Comparison of ENCODE assay signal across 28 cellular contexts in genomic region chr1:176199707-176200106, GRCh38. TPM values are rescaled to one million over a fixed set of nuclear protein-coding genes. Genes with fewer than 3 reads are reported as not detected.
DNase-seq lines count a peak whose midpoint lies in the region; ATAC-seq, FAIRE-seq and TF ChIP-seq lines count a peak whose summit lies in the region.
"Had no signal": no experiment of that assay in that cellular context is flagged by ENCODE, and none has a peak within 500 bp of the region (broad histone marks: within the 10 kb centered on the region; RNA-seq: fewer than 3 reads in every experiment).

No MANE protein-coding gene starts in this region.

- FAIRE-seq in pancreas (lab: Jason Lieb, UNC) = no peak
- FAIRE-seq in frontal cortex (lab: Jason Lieb, UNC) = no peak

- no peak overlapping the region for H3K27ac ChIP-seq in pancreas
- H3K27ac ChIP-seq: 22Rv1, breast epithelium, epithelial cell of prostate, heart left ventricle, KMS-11, prostate gland, thyroid gland had no signal

- peaks cover 28% of the 10 kb centered on the region for H3K4me1 Mint-ChIP-seq in activated CD4-positive, alpha-beta T cell treated with anti-CD3 and anti-CD28 coated beads, Interleukin-2, amount 10 ng/mL, durations not matched to agents 24 days and 14 days
- H3K4me1 Mint-ChIP-seq in activated CD4-positive, alpha-beta T cell treated with anti-CD3 and anti-CD28 coated beads, Interleukin-2, amount 10 ng/mL, durations not matched to agents 7 days and 5 days = peaks cover 41% of the 10 kb centered on the region

- POLR2A ChIA-PET in activated CD4-positive, alpha-beta T cell treated with anti-CD3 and anti-CD28 coated beads, Interleukin-2, amount 10 ng/mL, durations not matched to agents 7 days and 5 days (lab: Charles Lee) = no interaction called here

- DNase-seq in activated CD4-positive, alpha-beta T cell treated with anti-CD3 and anti-CD28 coated beads, Interleukin-2, amount 10 ng/mL, durations not matched to agents 24 days and 14 days = peak; percentile 23
- DNase-seq in activated CD4-positive, alpha-beta T cell treated with anti-CD3 and anti-CD28 coated beads, Interleukin-2, amount 10 ng/mL, durations not matched to agents 7 days and 5 days = no peak
- DNase-seq in pancreas (no peak), frontal cortex (ENCODE audit: low spot score in 2 of 2) (no peak)
- DNase-seq: activated CD4-positive, alpha-beta T cell treated with anti-CD3 and anti-CD28 coated beads for 4 hours; activated naive CD4-positive, alpha-beta T cell treated with anti-CD3 and anti-CD28 coated beads, Interleukin-2, amount 10 ng/mL, durations not matched to agents 7 days and 5 days; amygdala; CD4-positive, alpha-beta T cell; DMS 273 treated with DMSO at 0.1 percent for 48 hours; effector CD4-positive, alpha-beta T cell; H7; heart left ventricle; NCI-H1694 treated with DMSO at 0.1 percent for 48 hours; NCI-H2171 treated with DMSO at 0.1 percent for 48 hours; NCI-H526; stimulated activated naive CD8-positive, alpha-beta T cell treated with anti-CD3 and anti-CD28 coated beads, Interleukin-15, amount 100 ng/mL, for 72 hours; thyroid gland had no signal

- WGBS in pancreas, 2 donors = 85 to 86% methylated on average over 1 of the region's 1 CpG

- no peaks in the 10 kb centered on the region for H3K27me3 Mint-ChIP-seq in activated CD4-positive, alpha-beta T cell treated with anti-CD3 and anti-CD28 coated beads, Interleukin-2, amount 10 ng/mL, durations not matched to agents 24 days and 14 days
- H3K27me3 Mint-ChIP-seq in activated CD4-positive, alpha-beta T cell treated with anti-CD3 and anti-CD28 coated beads, Interleukin-2, amount 10 ng/mL, durations not matched to agents 7 days and 5 days = no peaks in the 10 kb centered on the region
- H3K27me3 Mint-ChIP-seq: activated naive CD4-positive, alpha-beta T cell treated with anti-CD3 and anti-CD28 coated beads, Interleukin-2, amount 10 ng/mL, durations not matched to agents 7 days and 5 days; CD4-positive, alpha-beta T cell; stimulated activated naive CD8-positive, alpha-beta T cell treated with anti-CD3 and anti-CD28 coated beads, Interleukin-15, amount 100 ng/mL, for 72 hours had no signal

- H3K4me3 ChIP-seq in pancreas = no peak overlapping the region
- H3K4me3 ChIP-seq: breast epithelium, heart left ventricle, prostate gland, thyroid gland had no signal

- no peak for TF ChIP-seq CTCF in pancreas (IDR thresholded peaks at IDR 0.05)

- H3K36me3 ChIP-seq in pancreas = no peaks in the 10 kb centered on the region
- H3K36me3 ChIP-seq: breast epithelium, heart left ventricle, prostate gland, thyroid gland had no signal

- no peaks in the 10 kb centered on the region for H3K9me3 ChIP-seq in pancreas
- H3K9me3 ChIP-seq: breast epithelium, heart left ventricle, prostate gland, thyroid gland had no signal

- ATAC-seq in HG02623 (IDR thresholded peaks at IDR 0.05; ENCODE audit: unreplicated experiment) = peak; percentile 40
- ATAC-seq in HG03520 (IDR thresholded peaks at IDR 0.05; ENCODE audit: unreplicated experiment) = peak; percentile 54
- no peak for ATAC-seq in pancreas
- no peak for ATAC-seq in GM21526 (IDR thresholded peaks at IDR 0.05; ENCODE audit: low FRiP score, unreplicated experiment)
- no peak for ATAC-seq in activated CD4-positive, CD25-positive, alpha-beta regulatory T cell treated with anti-CD3 and anti-CD28 coated beads, Interleukin-2, amount 50 U/mL, for 24 hours
- ATAC-seq: heart left ventricle; stimulated activated naive CD8-positive, alpha-beta T cell treated with anti-CD3 and anti-CD28 coated beads, Interleukin-15, amount 100 ng/mL, for 72 hours had no signal

- peaks cover 14% of the 10 kb centered on the region for H3K36me3 Mint-ChIP-seq in activated CD4-positive, alpha-beta T cell treated with anti-CD3 and anti-CD28 coated beads, Interleukin-2, amount 10 ng/mL, durations not matched to agents 24 days and 14 days (ENCODE audit: low read depth)
- H3K36me3 Mint-ChIP-seq in activated CD4-positive, alpha-beta T cell treated with anti-CD3 and anti-CD28 coated beads, Interleukin-2, amount 10 ng/mL, durations not matched to agents 7 days and 5 days (ENCODE audit: low read depth) = peaks cover 29% of the 10 kb centered on the region

- intact Hi-C loops in activated CD4-positive, alpha-beta T cell treated with anti-CD3 and anti-CD28 coated beads, Interleukin-2, amount 10 ng/mL, durations not matched to agents 24 days and 14 days (cut with micrococcal nuclease) = loop anchor here (10.0 kb wide), 1 partner anchor 85 kb away; no protein-coding TSS in a partner anchor
- intact Hi-C loops in pancreas (cut with DNase I) = no loop called here

- H3K4me3 Mint-ChIP-seq in activated CD4-positive, alpha-beta T cell treated with anti-CD3 and anti-CD28 coated beads, Interleukin-2, amount 10 ng/mL, durations not matched to agents 24 days and 14 days = no peak overlapping the region
- no peak overlapping the region for H3K4me3 Mint-ChIP-seq in activated CD4-positive, alpha-beta T cell treated with anti-CD3 and anti-CD28 coated beads, Interleukin-2, amount 10 ng/mL, durations not matched to agents 7 days and 5 days
- H3K4me3 Mint-ChIP-seq: activated naive CD4-positive, alpha-beta T cell treated with anti-CD3 and anti-CD28 coated beads, Interleukin-2, amount 10 ng/mL, durations not matched to agents 7 days and 5 days; activated T-helper 1 cell treated with anti-CD3 and anti-CD28 coated beads, Interleukin-12 subunit alpha, Interleukin-12 subunit beta, Interleukin-2, Interleukin-4 antibody, amounts not matched to agents 30 ng/mL and 10 ng/mL and 1 ng/mL, durations not matched to agents 14 hours and 24 hours and 36 hours; CD4-positive, alpha-beta T cell; stimulated activated naive CD8-positive, alpha-beta T cell treated with anti-CD3 and anti-CD28 coated beads, Interleukin-15, amount 100 ng/mL, for 72 hours; T-helper 1 cell treated with Interleukin-12 subunit alpha and Interleukin-12 subunit beta and Interleukin-4 antibody, amounts not matched to agents 30 μg/mL and 1 μg/mL, for 36 hours had no signal

- H3K27me3 ChIP-seq in pancreas = no peaks in the 10 kb centered on the region
- H3K27me3 ChIP-seq: breast epithelium, heart left ventricle, thyroid gland had no signal

- peaks cover 5 to 15% (median 14%) of the 10 kb centered on the region in 3 donors for H3K4me1 ChIP-seq in pancreas
- H3K4me1 ChIP-seq: prostate gland had no signal

- no peaks in the 10 kb centered on the region for H3K9me3 Mint-ChIP-seq in activated CD4-positive, alpha-beta T cell treated with anti-CD3 and anti-CD28 coated beads, Interleukin-2, amount 10 ng/mL, durations not matched to agents 24 days and 14 days
- H3K9me3 Mint-ChIP-seq in activated CD4-positive, alpha-beta T cell treated with anti-CD3 and anti-CD28 coated beads, Interleukin-2, amount 10 ng/mL, durations not matched to agents 7 days and 5 days = no peaks in the 10 kb centered on the region
- H3K9me3 Mint-ChIP-seq: activated naive CD4-positive, alpha-beta T cell treated with anti-CD3 and anti-CD28 coated beads, Interleukin-2, amount 10 ng/mL, durations not matched to agents 7 days and 5 days; activated T-helper 1 cell treated with anti-CD3 and anti-CD28 coated beads, Interleukin-12 subunit alpha, Interleukin-12 subunit beta, Interleukin-2, Interleukin-4 antibody, amounts not matched to agents 30 ng/mL and 10 ng/mL and 1 ng/mL, durations not matched to agents 14 hours and 24 hours and 36 hours; CD4-positive, alpha-beta T cell; T-helper 1 cell treated with Interleukin-12 subunit alpha and Interleukin-12 subunit beta and Interleukin-4 antibody, amounts not matched to agents 30 μg/mL and 1 μg/mL, for 36 hours had no signal

- H3K27ac Mint-ChIP-seq in activated CD4-positive, alpha-beta T cell treated with anti-CD3 and anti-CD28 coated beads, Interleukin-2, amount 10 ng/mL, durations not matched to agents 24 days and 14 days = no peak overlapping the region
- H3K27ac Mint-ChIP-seq in activated CD4-positive, alpha-beta T cell treated with anti-CD3 and anti-CD28 coated beads, Interleukin-2, amount 10 ng/mL, durations not matched to agents 7 days and 5 days = no peak overlapping the region
- H3K27ac Mint-ChIP-seq: activated naive CD4-positive, alpha-beta T cell treated with anti-CD3 and anti-CD28 coated beads, Interleukin-2, amount 10 ng/mL, durations not matched to agents 7 days and 5 days; activated T-helper 1 cell treated with anti-CD3 and anti-CD28 coated beads, Interleukin-12 subunit alpha, Interleukin-12 subunit beta, Interleukin-2, Interleukin-4 antibody, amounts not matched to agents 30 ng/mL and 10 ng/mL and 1 ng/mL, durations not matched to agents 14 hours and 24 hours and 36 hours; CD4-positive, alpha-beta T cell; stimulated activated naive CD8-positive, alpha-beta T cell treated with anti-CD3 and anti-CD28 coated beads, Interleukin-15, amount 100 ng/mL, for 72 hours; T-helper 1 cell treated with Interleukin-12 subunit alpha and Interleukin-12 subunit beta and Interleukin-4 antibody, amounts not matched to agents 30 μg/mL and 1 μg/mL, for 36 hours had no signal

- CTCF ChIA-PET in activated CD4-positive, alpha-beta T cell treated with anti-CD3 and anti-CD28 coated beads, Interleukin-2, amount 10 ng/mL, durations not matched to agents 7 days and 5 days (lab: Charles Lee) = no interaction called here

RNA-seq across cellular contexts. Expression of gene COP1, which starts 7.4 kb away (rescaled TPM):
- 48.6 and 51.4 TPM in 2 replicates for total RNA-seq in activated CD4-positive, alpha-beta T cell treated with anti-CD3 and anti-CD28 coated beads, Interleukin-2, amount 10 ng/mL, durations not matched to agents 24 days and 14 days
- total RNA-seq in activated CD4-positive, alpha-beta T cell treated with anti-CD3 and anti-CD28 coated beads, Interleukin-2, amount 10 ng/mL, durations not matched to agents 7 days and 5 days = 10 to 100 TPM; 41.9 to 47.2 TPM
- total RNA-seq in pancreas (10 to 100 TPM; 12.3 to 25.0 (median 19.3) TPM), frontal cortex (146 TPM)
- 10 to 100 TPM; 21.5 to 33.1 TPM for polyA plus RNA-seq in pancreas

Comparison
In these comparisons a context has a peak if more than half of its experiments do, and no peak if none do; other contexts are left out.
1. ATAC-seq: peak in HG02623 (single experiment) and HG03520 (single experiment); none in pancreas (0 of 4), GM21526 (single experiment) and activated CD4-positive, CD25-positive, alpha-beta regulatory T cell treated with anti-CD3 and anti-CD28 coated beads, Interleukin-2, amount 50 U/mL, for 24 hours (0 of 2).